ENCODE assay signal across 13 cellular contexts in genomic region chr17:43869031-43869430, GRCh38. TPM values are rescaled to one million over a fixed set of nuclear protein-coding genes. Genes with fewer than 3 reads are reported as not detected.
"Had no signal": no experiment of that assay in that cellular context is flagged by ENCODE, and none has a peak within 500 bp of the region (broad histone marks: within the 10 kb centered on the region; RNA-seq: fewer than 3 reads in every experiment).

No MANE protein-coding gene starts in this region.

RNA-seq across cellular contexts. Expression of gene CD300LG, which starts 22.1 kb away (rescaled TPM):
- total RNA-seq: activated naive CD4-positive, alpha-beta T cell treated with anti-CD3 and anti-CD28 coated beads for 36 hours; activated naive CD4-positive, alpha-beta T cell treated with anti-CD3 and anti-CD28 coated beads, Interleukin-2, amount 50 U/mL, for 72 hours; activated naive CD8-positive, alpha-beta T cell treated with anti-CD3 and anti-CD28 coated beads for 36 hours; activated naive CD8-positive, alpha-beta T cell treated with anti-CD3 and anti-CD28 coated beads, Interleukin-2, amount 10 ng/mL, durations not matched to agents 7 days and 5 days; activated T-cell treated with anti-CD3 and anti-CD28 coated beads, Interleukin-2, amount 50 U/mL, for 4 hours; activated T-cell treated with anti-CD3 and anti-CD28 coated beads, Interleukin-2, amount 50 U/mL, for 72 hours; activated T-helper 1 cell treated with anti-CD3 and anti-CD28 coated beads, Interleukin-12 subunit alpha, Interleukin-12 subunit beta, Interleukin-2, Interleukin-4 antibody, amounts not matched to agents 30 ng/mL and 10 ng/mL and 1 ng/mL, durations not matched to agents 14 hours and 24 hours and 36 hours; activated T-helper 17 cell treated with anti-CD3 and anti-CD28 coated beads, Interleukin-2, amount 50 U/mL, for 72 hours; activated T-helper 2 cell treated with anti-CD3 and anti-CD28 coated beads, Interferon-gamma antibody, Interleukin-2, Interleukin-4, amounts not matched to agents 10 μg/mL and 5 μg/mL and 100 μg/mL, durations not matched to agents 14 hours and 24 hours and 36 hours; astrocyte; bronchial epithelial cell; cardiac muscle cell; cerebellum had no signal
- polyA plus RNA-seq: cardiac muscle cell had no signal

RNA-seq across cellular contexts. Expression of gene MPP3, which starts 36.1 kb away (rescaled TPM):
- total RNA-seq: activated T-cell treated with anti-CD3 and anti-CD28 coated beads, Interleukin-2, amount 50 U/mL, for 72 hours had no signal
